In the genomic region with DNA sequence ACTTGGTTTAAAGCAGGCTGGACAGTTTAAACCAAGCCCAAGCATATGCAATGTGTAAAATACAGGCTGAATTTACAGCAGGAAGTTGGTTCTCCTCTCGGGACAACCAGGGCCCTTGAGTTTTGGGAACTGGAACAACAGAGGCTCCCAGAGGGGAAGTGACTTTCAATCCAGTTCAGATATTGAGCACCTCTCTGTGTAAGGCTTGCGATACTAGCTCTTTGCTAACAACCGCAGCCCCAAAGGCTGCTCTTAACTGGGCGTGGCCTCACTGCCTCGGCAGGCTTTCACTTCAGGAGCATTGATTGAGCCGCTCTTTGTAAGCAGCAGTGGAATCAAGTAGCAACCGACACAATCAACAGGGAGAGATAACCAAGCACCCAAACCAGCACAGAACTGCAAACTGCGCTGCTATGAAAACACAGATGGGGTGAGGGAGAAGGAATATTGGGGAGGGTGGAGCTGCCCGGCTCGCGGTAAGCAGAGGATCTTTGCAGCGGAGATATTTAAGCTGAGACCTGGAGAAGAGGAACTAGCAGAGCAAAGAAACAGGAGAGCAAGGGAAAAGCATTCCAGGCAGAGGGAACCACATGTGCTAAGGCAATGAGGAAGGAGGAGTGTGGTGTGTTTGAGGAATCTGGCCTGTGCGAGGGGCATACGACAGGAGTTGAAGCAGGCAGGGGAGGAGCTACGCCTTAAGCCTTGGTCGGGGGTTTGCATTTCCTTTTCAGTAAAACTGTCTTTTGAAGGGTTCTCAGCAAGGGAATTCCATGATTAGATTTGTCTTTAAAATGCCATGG, we compare ENCODE assay signal across 8 cellular contexts. TPM values are rescaled to one million over a fixed set of nuclear protein-coding genes. Genes with fewer than 3 reads are reported as not detected.
A peak's percentile ranks its signal among the peaks of the same experiment; 100 is the strongest.
DNase-seq lines count a peak whose midpoint lies in the region; ATAC-seq and TF ChIP-seq lines count a peak whose summit lies in the region.

No MANE protein-coding gene starts in this region.

- no peaks in the 10 kb centered on the region for H3K9me3 ChIP-seq in stomach smooth muscle (ENCODE audit: control insufficient read depth in 2 of 2, low read length in 2 of 2)

- peak; percentile 95 for ATAC-seq in HG02943 (IDR thresholded peaks at IDR 0.05; ENCODE audit: low read depth, unreplicated experiment)
- ATAC-seq in naive B cell (ENCODE audit: low read depth in 2 of 2), result peak; percentile 96 to 97

- H3K27me3 Mint-ChIP-seq in naive B cell, result no peaks in the 10 kb centered on the region

- H3K9me3 Mint-ChIP-seq in naive B cell, result no peaks in the 10 kb centered on the region

- no peaks in the 10 kb centered on the region for H3K36me3 ChIP-seq in stomach smooth muscle (ENCODE audit: control insufficient read depth in 2 of 2, insufficient read depth in 2 of 2, low read length in 2 of 2)

- H3K4me1 ChIP-seq in stomach smooth muscle (ENCODE audit: control insufficient read depth, insufficient read depth, low read length), result peaks cover 19% of the 10 kb centered on the region

- H3K9ac ChIP-seq in stomach smooth muscle (ENCODE audit: low read length in 2 of 2), result peak overlapping the region; percentile 63 to 75

- no peak overlapping the region for H3K27ac Mint-ChIP-seq in naive B cell

- no peak overlapping the region for H3K4me3 Mint-ChIP-seq in naive B cell

- H3K4me1 Mint-ChIP-seq in naive B cell, result peaks cover 7 to 22% (median 14%) of the 10 kb centered on the region in 3 donors

- H3K36me3 Mint-ChIP-seq in naive B cell, result no peaks in the 10 kb centered on the region

- no peaks in the 10 kb centered on the region for H3K27me3 ChIP-seq in stomach smooth muscle (ENCODE audit: control insufficient read depth in 1 of 2, insufficient read depth in 2 of 2, low read length in 2 of 2)

- H3K4me3 ChIP-seq in epithelial cell of proximal tubule (ENCODE audit: low read depth, low read length) (peak overlapping the region; percentile 48), stomach smooth muscle (ENCODE audit: low read length in 2 of 2) (peak overlapping the region; percentile 77 to 82)

- H3K27ac ChIP-seq in stomach smooth muscle (ENCODE audit: low read length), result peak overlapping the region; percentile 46

- TF ChIP-seq CTCF in epithelial cell of proximal tubule (conservative IDR thresholded peaks at IDR 0.05; ENCODE audit: low read depth, low read length), result no peak

- DNase-seq in activated gamma-delta T cell treated with Interleukin-2 at 50 U/mL for 16 hours, result peak; percentile 63
- no peak for DNase-seq in activated gamma-delta T cell (lab: John Stamatoyannopoulos, UW)
- DNase-seq in NCI-H2227 (lab: John Stamatoyannopoulos, UW; ENCODE audit: unreplicated experiment), result peak; percentile 85
- peak; percentile 40 to 62 for DNase-seq in activated CD4-positive, alpha-beta T cell treated with anti-CD3 and anti-CD28 coated beads, Interleukin-2, amount 50 U/mL, for 24 hours (ENCODE audit: low read depth in 1 of 2, low spot score in 1 of 2)
- no peak for DNase-seq in epithelial cell of proximal tubule (ENCODE audit: low read depth)
- peak; percentile 44 for DNase-seq in naive B cell

RNA-seq across cellular contexts. Expression of a gene that starts 17.3 kb away (rescaled TPM):
- total RNA-seq in epithelial cell of proximal tubule, result 41.9 and 45.2 TPM in 2 replicates
- 10 to 100 TPM; 12.7 to 25.0 (median 18.7) TPM for polyA plus RNA-seq in naive B cell (ENCODE audit: low read depth in 6 of 6)

Comparison
In these comparisons a context has a peak if more than half of its experiments do, and no peak if none do; other contexts are left out.
1. DNase-seq: peak in activated gamma-delta T cell treated with Interleukin-2 at 50 U/mL for 16 hours (single experiment), NCI-H2227 (single experiment), activated CD4-positive, alpha-beta T cell treated with anti-CD3 and anti-CD28 coated beads, Interleukin-2, amount 50 U/mL, for 24 hours (2 of 2) and naive B cell (single experiment); none in activated gamma-delta T cell (single experiment) and epithelial cell of proximal tubule (single experiment).